In genomic region chr1:172588296-172589291, GRCh38 we compare ENCODE assay signal across 10 cellular contexts. TPM values are rescaled to one million over a fixed set of nuclear protein-coding genes. Genes with fewer than 3 reads are reported as not detected.
DNase-seq lines count a peak whose midpoint lies in the region; ATAC-seq and TF ChIP-seq lines count a peak whose summit lies in the region.
"Had no signal": no experiment of that assay in that cellular context is flagged by ENCODE, and none has a peak within 500 bp of the region (broad histone marks: within the 10 kb centered on the region; RNA-seq: fewer than 3 reads in every experiment).

No MANE protein-coding gene starts in this region.

- H3K9me3 ChIP-seq in transverse colon (no peaks in the 10 kb centered on the region), ovary (no peaks in the 10 kb centered on the region)

- H3K36me3 Mint-ChIP-seq in CD14-positive monocyte: peaks cover 56 to 63% of the 10 kb centered on the region in 2 donors
- peaks cover 71% of the 10 kb centered on the region for H3K36me3 Mint-ChIP-seq in activated T-helper 17 cell treated with anti-CD3 and anti-CD28 coated beads, Interleukin-2, amount 50 U/mL, for 72 hours (ENCODE audit: low read depth)

- WGBS in transverse colon (ENCODE audit: low coverage in 1 of 2), 2 donors: 56 to 74% methylated on average over 7 of the region's 7 CpGs
- WGBS in ovary, 3 donors: 68 to 80% (median 71%) methylated on average over 7 of the region's 7 CpGs

- TF ChIP-seq POLR2A in transverse colon (IDR thresholded peaks at IDR 0.05) (no peak), ovary (IDR thresholded peaks at IDR 0.05) (no peak)

- no peaks in the 10 kb centered on the region for H3K4me1 ChIP-seq in transverse colon
- no peaks in the 10 kb centered on the region for H3K4me1 ChIP-seq in ovary (ENCODE audit: insufficient read depth)

- TF ChIP-seq EP300 in transverse colon (IDR thresholded peaks at IDR 0.05; ENCODE audit: low read depth) (no peak), ovary (IDR thresholded peaks at IDR 0.05) (no peak)

- intact Hi-C loops in CD14-positive monocyte (cut with micrococcal nuclease) (no loop called here), transverse colon (cut with DNase I; ENCODE audit: low total_unique reads) (no loop called here), left ventricle myocardium superior (cut with micrococcal nuclease) (no loop called here), ovary (cut with DNase I) (no loop called here)

- H3K4me3 ChIP-seq in transverse colon (no peak overlapping the region), ovary (no peak overlapping the region)

- H3K9me3 Mint-ChIP-seq in CD14-positive monocyte: peaks cover 0 to 5% (median 0%) of the 10 kb centered on the region in 7 donors
- H3K9me3 Mint-ChIP-seq in activated T-helper 17 cell treated with anti-CD3 and anti-CD28 coated beads, Interleukin-2, amount 50 U/mL, for 72 hours: no peaks in the 10 kb centered on the region
- H3K9me3 Mint-ChIP-seq: neural crest cell had no signal

- peak overlapping the region in 1 of 2 donors; percentile 64 for H3K4me3 Mint-ChIP-seq in CD14-positive monocyte
- peak overlapping the region; percentile 52 for H3K4me3 Mint-ChIP-seq in activated T-helper 17 cell treated with anti-CD3 and anti-CD28 coated beads, Interleukin-2, amount 50 U/mL, for 72 hours
- H3K4me3 Mint-ChIP-seq: neural crest cell had no signal

- H3K27ac ChIP-seq in transverse colon (no peak overlapping the region), ovary (no peak overlapping the region)

- H3K4me1 Mint-ChIP-seq in CD14-positive monocyte: peaks cover 29% of the 10 kb centered on the region
- H3K4me1 Mint-ChIP-seq in activated T-helper 17 cell treated with anti-CD3 and anti-CD28 coated beads, Interleukin-2, amount 50 U/mL, for 72 hours: peaks cover 20% of the 10 kb centered on the region
- H3K4me1 Mint-ChIP-seq: neural crest cell had no signal

- H3K27me3 ChIP-seq in transverse colon: no peaks in the 10 kb centered on the region
- H3K27me3 ChIP-seq in ovary: no peaks in the 10 kb centered on the region

- H3K36me3 ChIP-seq in transverse colon (peaks cover 0 to 29% (median 6%) of the 10 kb centered on the region in 4 donors), ovary (no peaks in the 10 kb centered on the region)

- DNase-seq in CD14-positive monocyte (ENCODE audit: low spot score): peak; percentile 64
- peak; percentile 35 for DNase-seq in kidney glomerular epithelial cell (lab: John Stamatoyannopoulos, UW)
- no peak for DNase-seq in transverse colon
- DNase-seq in left ventricle myocardium superior: no peak
- DNase-seq in NCI-H187 (lab: John Stamatoyannopoulos, UW): no peak
- DNase-seq in ovary: no peak
- DNase-seq: amygdala had no signal

- peak overlapping the region; percentile 79 to 95 (median 91) for H3K27ac Mint-ChIP-seq in CD14-positive monocyte
- peak overlapping the region; percentile 60 for H3K27ac Mint-ChIP-seq in activated T-helper 17 cell treated with anti-CD3 and anti-CD28 coated beads, Interleukin-2, amount 50 U/mL, for 72 hours

- in situ Hi-C loops in transverse colon (cut with MboI; ENCODE audit: low pct_ligation_motif_present in 1 of 4, low pct_unique_long_range_greater_than_20kb in 1 of 4, low sequenced_read_pairs in 3 of 4): no loop called here

- H3K27me3 Mint-ChIP-seq in CD14-positive monocyte (ENCODE audit: low read depth in 3 of 3): no peaks in the 10 kb centered on the region
- no peaks in the 10 kb centered on the region for H3K27me3 Mint-ChIP-seq in activated T-helper 17 cell treated with anti-CD3 and anti-CD28 coated beads, Interleukin-2, amount 50 U/mL, for 72 hours

- no peak for TF ChIP-seq CTCF in CD14-positive monocyte (IDR thresholded peaks at IDR 0.05)
- TF ChIP-seq CTCF in transverse colon (IDR thresholded peaks at IDR 0.05): no peak
- no peak for TF ChIP-seq CTCF in ovary (IDR thresholded peaks at IDR 0.05)

- ATAC-seq in HG03095 (IDR thresholded peaks at IDR 0.05; ENCODE audit: unreplicated experiment): peak; percentile 62
- ATAC-seq in activated T-helper 17 cell treated with anti-CD3 and anti-CD28 coated beads, Interleukin-2, amount 50 U/mL, for 72 hours (replicated peaks): peak; percentile 94
- no peak for ATAC-seq in left ventricle myocardium superior

RNA-seq across cellular contexts. Expression of gene SUCO, which starts 55.6 kb away (rescaled TPM):
- polyA plus RNA-seq in CD14-positive monocyte: 1 to 10 TPM; 6.8 to 8.5 TPM
- 10 to 100 TPM; 21.0 to 34.5 TPM for total RNA-seq in activated T-helper 17 cell treated with anti-CD3 and anti-CD28 coated beads, Interleukin-2, amount 50 U/mL, for 72 hours
- 10 to 100 TPM; 10.1 to 48.4 (median 21.6) TPM for total RNA-seq in transverse colon
- 19.1 TPM for total RNA-seq in left ventricle myocardium superior
- 10 to 100 TPM; 51.5 to 68.1 (median 59.6) TPM for total RNA-seq in ovary
- 10 to 100 TPM; 14.0 to 20.2 TPM for polyA plus RNA-seq in ovary

Comparison
In these comparisons a context has a peak if more than half of its experiments do, and no peak if none do; other contexts are left out.
1. DNase-seq: peak in CD14-positive monocyte (single experiment) and kidney glomerular epithelial cell (single experiment); none in transverse colon (single experiment), left ventricle myocardium superior (single experiment), NCI-H187 (0 of 2) and ovary (0 of 5).